Comparison of ENCODE assay signal across 17 cellular contexts in genomic region chr2:233486357-233486756, GRCh38.
A peak's percentile ranks its signal among the peaks of the same experiment; 100 is the strongest.
DNase-seq lines count a peak whose midpoint lies in the region; ATAC-seq and TF ChIP-seq lines count a peak whose summit lies in the region.
"Had no signal": no experiment of that assay in that cellular context is flagged by ENCODE, and none has a peak within 500 bp of the region (broad histone marks: within the 10 kb centered on the region; RNA-seq: fewer than 3 reads in every experiment).

No MANE protein-coding gene starts in this region.

- TF ChIP-seq CTCF in SK-N-SH (IDR thresholded peaks at IDR 0.05): no peak
- no peak for TF ChIP-seq CTCF in adrenal gland (IDR thresholded peaks at IDR 0.05)
- TF ChIP-seq CTCF in lower lobe of right lung (IDR thresholded peaks at IDR 0.05): no peak

- DNase-seq in SK-N-SH (no peak), adrenal gland (no peak), lower lobe of right lung (no peak), SHP77 treated with DMSO at 0.1 percent for 48 hours (lab: John Stamatoyannopoulos, UW) (no peak), activated gamma-delta T cell treated with Interleukin-2 at 50 U/mL for 16 hours (no peak)
- DNase-seq: activated CD4-positive, CD25-positive, alpha-beta regulatory T cell; activated CD8-positive, alpha-beta memory T cell treated with anti-CD3 and anti-CD28 coated beads, Interleukin-2, amount 10 ng/mL, durations not matched to agents 7 days and 5 days; activated naive CD8-positive, alpha-beta T cell treated with anti-CD3 and anti-CD28 coated beads for 36 hours; CD8-positive, alpha-beta memory T cell; cortex of kidney; MV-4-11; occipital lobe had no signal

- no peak for TF ChIP-seq POLR2A in adrenal gland (IDR thresholded peaks at IDR 0.05)

- H3K27ac ChIP-seq in SK-N-SH (ENCODE audit: low read depth in 2 of 2, low read length in 1 of 2) (peak overlapping the region; percentile 66 to 99; a peak in 3 of 4 replicates), adrenal gland (peak overlapping the region in 4 of 5 donors; percentile 24 to 82 (median 48)), lower lobe of right lung (peak overlapping the region; percentile 78), thymus (ENCODE audit: low read depth) (peak overlapping the region; percentile 81)
- H3K27ac ChIP-seq: 22Rv1 had no signal

- H4K20me1 ChIP-seq in SK-N-SH (ENCODE audit: insufficient read depth): no peaks in the 10 kb centered on the region

- no peak for TF ChIP-seq RAD21 in SK-N-SH (IDR thresholded peaks at IDR 0.05; ENCODE audit: low read length)

- POLR2A ChIA-PET in SK-N-SH (lab: Yijun Ruan, JAX): no interaction called here

- peaks cover 38% of the 10 kb centered on the region for H3F3A ChIP-seq in SK-N-SH (replicated peaks; ENCODE audit: insufficient read depth)

- no peak overlapping the region for H2AFZ ChIP-seq in SK-N-SH (ENCODE audit: low read depth)

- CTCF ChIA-PET in SK-N-SH (lab: Yijun Ruan, JAX): no interaction called here

- no peak for ATAC-seq in SK-N-SH treated with all-trans-retinoic acid at 6 μM for 48 hours
- ATAC-seq in lower lobe of right lung: no peak
- ATAC-seq in GM18858 (IDR thresholded peaks at IDR 0.05; ENCODE audit: unreplicated experiment): no peak
- ATAC-seq: activated CD8-positive, alpha-beta memory T cell treated with anti-CD3 and anti-CD28 coated beads, Interleukin-2, amount 10 ng/mL, durations not matched to agents 7 days and 5 days; esophagus mucosa had no signal

- H3K9ac ChIP-seq in SK-N-SH: peak overlapping the region; percentile 68; the same call in 1 of the 2 replicates

- peaks cover 2 to 34% of the 10 kb centered on the region in 2 experiments; a peak in 3 of 4 replicates for H3K4me1 ChIP-seq in SK-N-SH (ENCODE audit: control insufficient read depth in 1 of 2, insufficient read depth in 2 of 2, low read depth in 1 of 2, low read length in 1 of 2)
- peaks cover 21 to 42% of the 10 kb centered on the region in 2 donors for H3K4me1 ChIP-seq in adrenal gland (replicated peaks in 1 of 2)
- H3K4me1 ChIP-seq in lower lobe of right lung: peaks cover 19% of the 10 kb centered on the region
- H3K4me1 ChIP-seq in thymus (ENCODE audit: control insufficient read depth, insufficient read depth, low read length): no peaks in the 10 kb centered on the region

- intact Hi-C loops in adrenal gland (cut with DNase I) (no loop called here), lower lobe of right lung (cut with DNase I) (no loop called here)

- no peaks in the 10 kb centered on the region for H3K9me2 ChIP-seq in SK-N-SH

- H3K9me3 ChIP-seq in SK-N-SH (no peaks in the 10 kb centered on the region), adrenal gland (replicated peaks in 1 of 3) (no peaks in the 10 kb centered on the region), lower lobe of right lung (no peaks in the 10 kb centered on the region), thymus (ENCODE audit: control insufficient read depth) (no peaks in the 10 kb centered on the region)

- H3K4me3 ChIP-seq in SK-N-SH (ENCODE audit: low read depth in 2 of 2, low read length in 1 of 2): no peak overlapping the region
- no peak overlapping the region for H3K4me3 ChIP-seq in adrenal gland
- H3K4me3 ChIP-seq in lower lobe of right lung: no peak overlapping the region
- H3K4me3 ChIP-seq in thymus (ENCODE audit: low read length): no peak overlapping the region

- H3K36me3 ChIP-seq in SK-N-SH (replicated peaks in 1 of 2; ENCODE audit: control insufficient read depth in 1 of 2, insufficient read depth in 2 of 2, low read length in 1 of 2): peaks cover 27 to 36% of the 10 kb centered on the region in 2 experiments
- H3K36me3 ChIP-seq in adrenal gland (replicated peaks in 1 of 2): peaks cover 0 to 61% of the 10 kb centered on the region in 2 donors
- peaks cover 83% of the 10 kb centered on the region for H3K36me3 ChIP-seq in lower lobe of right lung
- peaks cover 19% of the 10 kb centered on the region for H3K36me3 ChIP-seq in thymus (ENCODE audit: control insufficient read depth, insufficient read depth)

- 74% methylated on average over 4 of the region's 4 CpGs for WGBS in SK-N-SH (ENCODE audit: low lambda C conversion rate)
- WGBS in adrenal gland, 4 donors: 65 to 82% (median 76%) methylated on average over 4 of the region's 4 CpGs
- 97% methylated on average over 4 of the region's 4 CpGs for WGBS in thymus

- H3K27me3 ChIP-seq in SK-N-SH (ENCODE audit: insufficient read depth): no peaks in the 10 kb centered on the region
- no peaks in the 10 kb centered on the region for H3K27me3 ChIP-seq in adrenal gland
- H3K27me3 ChIP-seq in lower lobe of right lung (ENCODE audit: low read depth): no peaks in the 10 kb centered on the region
- no peaks in the 10 kb centered on the region for H3K27me3 ChIP-seq in thymus (ENCODE audit: control insufficient read depth, insufficient read depth)

- peaks cover 7% of the 10 kb centered on the region; the same call in 1 of the 2 replicates for H3K79me2 ChIP-seq in SK-N-SH (ENCODE audit: insufficient read depth)

- peak overlapping the region; percentile 43; the same call in 1 of the 2 replicates for H3K4me2 ChIP-seq in SK-N-SH

- TF ChIP-seq EP300 in SK-N-SH (IDR thresholded peaks at IDR 0.05; ENCODE audit: borderline replicate concordance in 1 of 2, low read depth in 1 of 2, low read length in 1 of 2): no peak

TF ChIP-seq in SK-N-SH, 30 proteins besides CTCF, POLR2A, EP300 and RAD21 (continues in another document):
- no peak for TF ChIP-seq SIN3A (IDR thresholded peaks at IDR 0.05; ENCODE audit: borderline replicate concordance, low read depth, low read length)
- no peak for TF ChIP-seq RFX5 (IDR thresholded peaks at IDR 0.05; ENCODE audit: low read length)
- no peak for TF ChIP-seq NFIC (IDR thresholded peaks at IDR 0.05; ENCODE audit: borderline replicate concordance)
- TF ChIP-seq ELF1 (IDR thresholded peaks at IDR 0.05): no peak
- no peak for TF ChIP-seq MXI1 (IDR thresholded peaks at IDR 0.05; ENCODE audit: low read depth, low read length)
- TF ChIP-seq RCOR1 (IDR thresholded peaks at IDR 0.05; ENCODE audit: low read length): no peak
- TF ChIP-seq USF1 (IDR thresholded peaks at IDR 0.05; ENCODE audit: borderline replicate concordance, low read depth): no peak
- no peak for TF ChIP-seq JUND (IDR thresholded peaks at IDR 0.05)
- no peak for TF ChIP-seq GABPA (IDR thresholded peaks at IDR 0.05; ENCODE audit: low read depth)
- TF ChIP-seq YY1 (IDR thresholded peaks at IDR 0.05; ENCODE audit: low read depth): no peak
- no peak for TF ChIP-seq MEF2A (IDR thresholded peaks at IDR 0.05; ENCODE audit: borderline replicate concordance, low read depth)
- no peak for TF ChIP-seq FOXM1 (IDR thresholded peaks at IDR 0.05; ENCODE audit: low read depth)
- TF ChIP-seq RXRA (IDR thresholded peaks at IDR 0.05; ENCODE audit: borderline replicate concordance, low read depth): no peak
- TF ChIP-seq, protein P1, sequence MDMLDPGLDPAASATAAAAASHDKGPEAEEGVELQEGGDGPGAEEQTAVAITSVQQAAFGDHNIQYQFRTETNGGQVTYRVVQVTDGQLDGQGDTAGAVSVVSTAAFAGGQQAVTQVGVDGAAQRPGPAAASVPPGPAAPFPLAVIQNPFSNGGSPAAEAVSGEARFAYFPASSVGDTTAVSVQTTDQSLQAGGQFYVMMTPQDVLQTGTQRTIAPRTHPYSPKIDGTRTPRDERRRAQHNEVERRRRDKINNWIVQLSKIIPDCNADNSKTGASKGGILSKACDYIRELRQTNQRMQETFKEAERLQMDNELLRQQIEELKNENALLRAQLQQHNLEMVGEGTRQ (IDR thresholded peaks at IDR 0.05; ENCODE audit: borderline replicate concordance, low read depth, low read length): no peak

TF ChIP-seq in SK-N-SH treated with all-trans-retinoic acid at 6 μM for 48 hours, 23 proteins besides CTCF, POLR2A, EP300 and RAD21 (continues in another document):
- TF ChIP-seq PPARA (CRISPR knock-in tag; IDR thresholded peaks at IDR 0.05; ENCODE audit: borderline replicate concordance) (no peak), ZNF8 (CRISPR knock-in tag; IDR thresholded peaks at IDR 0.05) (no peak), ISL1 (CRISPR knock-in tag; IDR thresholded peaks at IDR 0.05) (no peak), ZFP30 (CRISPR knock-in tag; IDR thresholded peaks at IDR 0.05) (no peak), PATZ1 (CRISPR knock-in tag; IDR thresholded peaks at IDR 0.05; ENCODE audit: borderline replicate concordance) (no peak)
- TF ChIP-seq, protein P2, sequence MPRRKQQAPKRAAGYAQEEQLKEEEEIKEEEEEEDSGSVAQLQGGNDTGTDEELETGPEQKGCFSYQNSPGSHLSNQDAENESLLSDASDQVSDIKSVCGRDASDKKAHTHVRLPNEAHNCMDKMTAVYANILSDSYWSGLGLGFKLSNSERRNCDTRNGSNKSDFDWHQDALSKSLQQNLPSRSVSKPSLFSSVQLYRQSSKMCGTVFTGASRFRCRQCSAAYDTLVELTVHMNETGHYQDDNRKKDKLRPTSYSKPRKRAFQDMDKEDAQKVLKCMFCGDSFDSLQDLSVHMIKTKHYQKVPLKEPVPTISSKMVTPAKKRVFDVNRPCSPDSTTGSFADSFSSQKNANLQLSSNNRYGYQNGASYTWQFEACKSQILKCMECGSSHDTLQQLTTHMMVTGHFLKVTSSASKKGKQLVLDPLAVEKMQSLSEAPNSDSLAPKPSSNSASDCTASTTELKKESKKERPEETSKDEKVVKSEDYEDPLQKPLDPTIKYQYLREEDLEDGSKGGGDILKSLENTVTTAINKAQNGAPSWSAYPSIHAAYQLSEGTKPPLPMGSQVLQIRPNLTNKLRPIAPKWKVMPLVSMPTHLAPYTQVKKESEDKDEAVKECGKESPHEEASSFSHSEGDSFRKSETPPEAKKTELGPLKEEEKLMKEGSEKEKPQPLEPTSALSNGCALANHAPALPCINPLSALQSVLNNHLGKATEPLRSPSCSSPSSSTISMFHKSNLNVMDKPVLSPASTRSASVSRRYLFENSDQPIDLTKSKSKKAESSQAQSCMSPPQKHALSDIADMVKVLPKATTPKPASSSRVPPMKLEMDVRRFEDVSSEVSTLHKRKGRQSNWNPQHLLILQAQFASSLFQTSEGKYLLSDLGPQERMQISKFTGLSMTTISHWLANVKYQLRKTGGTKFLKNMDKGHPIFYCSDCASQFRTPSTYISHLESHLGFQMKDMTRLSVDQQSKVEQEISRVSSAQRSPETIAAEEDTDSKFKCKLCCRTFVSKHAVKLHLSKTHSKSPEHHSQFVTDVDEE (CRISPR knock-in tag; IDR thresholded peaks at IDR 0.05): no peak
